In genomic region chr3:56784452-56785001, GRCh38 we compare ENCODE assay signal across 9 cellular contexts. TPM values are rescaled to one million over a fixed set of nuclear protein-coding genes. Genes with fewer than 3 reads are reported as not detected.
DNase-seq lines count a peak whose midpoint lies in the region; TF ChIP-seq lines count a peak whose summit lies in the region.
"Had no signal": no experiment of that assay in that cellular context is flagged by ENCODE, and none has a peak within 500 bp of the region (broad histone marks: within the 10 kb centered on the region; RNA-seq: fewer than 3 reads in every experiment).

No MANE protein-coding gene starts in this region.

- H3K27ac ChIP-seq in ACC112 (ENCODE audit: low read depth, low read length) = 0 out of 2 replicates have a peak overlapping the region, but pooled peaks have one; percentile 52
- peak overlapping the region; percentile 22 to 46 for H3K27ac ChIP-seq in coronary artery
- H3K27ac ChIP-seq in osteoblast (ENCODE audit: low read depth, low read length) = peak overlapping the region; percentile 60

- no peaks in the 10 kb centered on the region for H4K20me1 ChIP-seq in osteoblast (ENCODE audit: insufficient read depth, low read length)

- peak overlapping the region; percentile 4 to 93 (median 70) for H3K27ac Mint-ChIP-seq in IgD-negative memory B cell

- H3K4me3 ChIP-seq in ACC112 (ENCODE audit: low read depth, low read length) (no peak overlapping the region), coronary artery (no peak overlapping the region), osteoblast (ENCODE audit: insufficient read depth, low read length) (no peak overlapping the region)
- H3K4me3 ChIP-seq: ascending aorta had no signal

- H3K36me3 ChIP-seq in ACC112 (ENCODE audit: insufficient read depth, low read length) (no peaks in the 10 kb centered on the region), osteoblast (ENCODE audit: insufficient read depth, low read length) (no peaks in the 10 kb centered on the region)
- H3K36me3 ChIP-seq: ascending aorta had no signal

- H3K27me3 ChIP-seq in ACC112 (ENCODE audit: insufficient read depth, low read length) (no peaks in the 10 kb centered on the region), osteoblast (ENCODE audit: insufficient read depth, low read length) (no peaks in the 10 kb centered on the region)
- H3K27me3 ChIP-seq: ascending aorta had no signal

- TF ChIP-seq CTCF in coronary artery (IDR thresholded peaks at IDR 0.05) = no peak
- no peak for TF ChIP-seq CTCF in osteoblast (IDR thresholded peaks at IDR 0.05; ENCODE audit: extremely low read depth, low read depth, low read length)

- H3K9me3 ChIP-seq in osteoblast (ENCODE audit: low read depth, low read length) = no peaks in the 10 kb centered on the region
- H3K9me3 ChIP-seq: ascending aorta had no signal

- no peaks in the 10 kb centered on the region for H3K36me3 Mint-ChIP-seq in IgD-negative memory B cell

- H3K4me1 ChIP-seq in ACC112 (ENCODE audit: control insufficient read depth, insufficient read depth, low read length, unreplicated experiment) (peaks cover 16% of the 10 kb centered on the region), osteoblast (ENCODE audit: insufficient read depth, low read length) (peaks cover 19% of the 10 kb centered on the region)

- H3K27me3 Mint-ChIP-seq in IgD-negative memory B cell = no peaks in the 10 kb centered on the region

- H2AFZ ChIP-seq in ACC112 (ENCODE audit: low read length, unreplicated experiment) = no peak overlapping the region
- H2AFZ ChIP-seq in osteoblast (ENCODE audit: low read length) = peak overlapping the region; percentile 42

- peaks cover 39 to 64% (median 56%) of the 10 kb centered on the region in 3 donors for H3K4me1 Mint-ChIP-seq in IgD-negative memory B cell

- peak overlapping the region in 1 of 4 donors; percentile 57 for H3K4me3 Mint-ChIP-seq in IgD-negative memory B cell

- peak overlapping the region; percentile 65 for H3K4me2 ChIP-seq in osteoblast (ENCODE audit: insufficient read depth, low read length)

- H3K79me2 ChIP-seq in ACC112 (ENCODE audit: control insufficient read depth, insufficient read depth, low read length, unreplicated experiment) (no peaks in the 10 kb centered on the region), osteoblast (ENCODE audit: insufficient read depth, low read length) (no peaks in the 10 kb centered on the region)

- DNase-seq in coronary artery (ENCODE audit: low spot score) (no peak), osteoblast (ENCODE audit: insufficient read length, low spot score, missing footprints) (no peak), GDM1 (lab: John Stamatoyannopoulos, UW) (no peak), GM03348 (ENCODE audit: low spot score) (no peak), NCI-H2107 treated with DMSO at 0.1 percent for 48 hours (lab: John Stamatoyannopoulos, UW; ENCODE audit: unreplicated experiment) (no peak), dedifferentiated amniotic fluid mesenchymal stem cell (ENCODE audit: extremely low spot score) (no peak)

- no peaks in the 10 kb centered on the region for H3K9me3 Mint-ChIP-seq in IgD-negative memory B cell

RNA-seq across cellular contexts. Expression of gene ARHGEF3, which starts 17.2 kb away (rescaled TPM):
- 39.1 TPM for polyA plus RNA-seq in IgD-negative memory B cell
- 21.7 and 22.7 TPM in 2 replicates for total RNA-seq in osteoblast
